ENCODE assay signal across 1 cellular context in the genomic region with DNA sequence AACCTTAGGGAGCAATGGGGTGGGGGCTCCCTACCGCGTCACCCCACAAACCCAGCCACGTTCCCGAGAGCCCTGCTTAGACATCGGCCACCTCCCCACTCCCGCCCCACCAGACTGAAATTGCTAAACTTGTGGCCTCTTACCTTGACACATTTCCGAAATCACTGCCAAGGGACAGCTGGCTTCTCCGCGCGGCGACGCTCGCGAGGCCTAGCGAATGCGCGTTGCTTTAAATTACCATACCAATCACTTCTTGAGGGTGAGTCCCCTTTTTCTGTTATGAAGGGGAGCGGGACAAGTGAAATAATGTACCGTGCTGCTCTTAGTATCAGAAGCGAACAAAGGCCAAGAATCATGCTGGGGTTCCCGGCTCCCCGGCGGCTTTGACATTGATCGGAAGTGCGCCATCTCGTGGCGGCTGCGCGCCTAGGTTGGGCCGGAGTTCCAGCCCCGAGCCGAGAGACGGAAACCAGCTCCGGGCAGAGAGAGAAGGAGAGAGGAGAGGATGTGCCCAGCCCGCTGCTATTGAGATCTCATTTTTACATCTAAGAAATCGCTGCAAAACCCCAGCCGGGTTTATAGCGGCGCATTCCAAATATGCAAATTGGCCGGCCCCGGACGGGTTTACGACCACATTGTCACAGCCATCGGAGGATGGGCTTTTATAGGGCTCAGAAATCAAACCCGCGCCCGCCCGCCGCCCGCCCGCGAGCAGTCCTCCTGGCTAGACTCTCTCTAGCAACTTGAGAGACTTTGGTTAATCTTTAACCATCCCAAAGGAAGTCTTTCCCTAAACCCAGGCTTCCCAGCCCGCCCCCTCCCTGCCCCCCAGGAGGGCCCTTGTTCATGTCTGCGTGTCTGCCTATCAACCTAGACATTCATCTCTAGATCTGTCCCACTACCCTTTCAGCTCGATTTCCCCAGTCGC.
TF ChIP-seq lines count a peak whose summit lies in the region.

No MANE protein-coding gene starts in this region.

TF ChIP-seq in endothelial cell of umbilical vein, 7 proteins besides CTCF, POLR2A, EP300 and RAD21:
- TF ChIP-seq GATA2 (IDR thresholded peaks at IDR 0.05; ENCODE audit: insufficient read depth, insufficient read length, low read depth, low read length) (peak; percentile 19), FOS (IDR thresholded peaks at IDR 0.05; ENCODE audit: borderline replicate concordance, insufficient read depth, low read length) (peak; percentile 9), EZH2 (IDR thresholded peaks at IDR 0.05; ENCODE audit: borderline replicate concordance, low read depth, low read length, severe bottlenecking) (no peak)
